Comparison of ENCODE assay signal across 7 cellular contexts in the genomic region with DNA sequence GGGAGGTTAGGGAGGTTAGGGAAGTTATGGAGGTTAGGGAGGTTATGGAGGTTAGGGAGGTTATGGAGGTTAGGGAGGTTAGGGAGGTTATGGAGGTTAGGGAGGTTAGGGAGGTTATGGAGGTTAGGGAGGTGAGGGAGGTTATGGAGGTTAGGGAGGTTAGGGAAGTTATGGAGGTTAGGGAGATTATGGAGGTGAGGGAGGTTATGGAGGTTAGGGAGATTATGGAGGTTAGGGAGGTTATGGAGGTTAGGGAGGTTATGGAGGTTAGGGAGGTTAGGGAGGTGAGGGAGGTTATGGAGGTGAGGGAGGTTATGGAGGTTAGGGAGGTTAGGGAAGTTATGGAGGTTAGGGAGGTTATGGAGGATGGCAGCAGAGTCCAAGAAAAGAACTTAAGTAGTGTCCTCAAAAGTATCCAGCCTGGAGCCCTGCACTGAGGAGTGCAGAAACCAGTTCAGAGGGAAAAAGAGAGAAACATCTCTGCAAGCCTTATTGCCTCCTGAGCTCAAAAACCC.
A peak's percentile ranks its signal among the peaks of the same experiment; 100 is the strongest.
DNase-seq lines count a peak whose midpoint lies in the region; ATAC-seq, FAIRE-seq and TF ChIP-seq lines count a peak whose summit lies in the region.
"Not testable (repeated sequence)": the region's sequence is repeated elsewhere in the genome, so short reads cannot be mapped to it uniquely, and the experiment has no call there.

No MANE protein-coding gene starts in this region.

- not testable (repeated sequence) for DNase-seq in GM12892 (ENCODE audit: insufficient read length); T-helper 2 cell treated with Interferon-gamma antibody and Interleukin-4, amounts not matched to agents 5 μg/mL and 100 μg/mL, for 36 hours (ENCODE audit: low spot score); stimulated activated effector memory CD8-positive, alpha-beta T cell treated with anti-CD3 and anti-CD28 coated beads, Interleukin-12 subunit alpha, Interleukin-12 subunit beta, amount 100 ng/mL, for 72 hours (ENCODE audit: low spot score in 2 of 2)
- DNase-seq in brain pericyte (ENCODE audit: low read depth, low spot score) (peak; percentile 68), fibroblast of pulmonary artery (ENCODE audit: low read depth) (peak; percentile 11), HepG2 (ENCODE audit: low spot score) (peak; percentile 11)

- H3K36me3 ChIP-seq in HepG2 (replicated peaks in 1 of 2; ENCODE audit: control insufficient read depth in 1 of 2, insufficient read depth in 2 of 2, low read length in 2 of 2): peaks cover 12 to 50% of the 10 kb centered on the region in 2 experiments; a peak in 4 of 5 replicates

- peak overlapping the region in 2 of 3 donors; percentile 28 to 53 for H3K27ac Mint-ChIP-seq in IgD-negative memory B cell
- peak overlapping the region; percentile 26 for H3K27ac Mint-ChIP-seq in T-helper 2 cell treated with Interferon-gamma antibody and Interleukin-4, amounts not matched to agents 5 μg/mL and 100 μg/mL, for 36 hours
- H3K27ac Mint-ChIP-seq in stimulated activated effector memory CD8-positive, alpha-beta T cell treated with anti-CD3 and anti-CD28 coated beads, Interleukin-12 subunit alpha, Interleukin-12 subunit beta, amount 100 ng/mL, for 72 hours: peak overlapping the region; percentile 9

- H3K9ac ChIP-seq in HepG2 (ENCODE audit: insufficient read depth, low read depth, low read length): not testable (repeated sequence)

- TF ChIP-seq CTCF in fibroblast of pulmonary artery (IDR thresholded peaks at IDR 0.05; ENCODE audit: low read length, missing control alignments); HepG2 (CRISPR knock-in tag; IDR thresholded peaks at IDR 0.05): not testable (repeated sequence)

- not testable (repeated sequence) for H3K4me1 Mint-ChIP-seq in IgD-negative memory B cell; T-helper 2 cell treated with Interferon-gamma antibody and Interleukin-4, amounts not matched to agents 5 μg/mL and 100 μg/mL, for 36 hours (ENCODE audit: low read depth); stimulated activated effector memory CD8-positive, alpha-beta T cell treated with anti-CD3 and anti-CD28 coated beads, Interleukin-12 subunit alpha, Interleukin-12 subunit beta, amount 100 ng/mL, for 72 hours

- H3K27me3 ChIP-seq in HepG2 (ENCODE audit: control insufficient read depth in 1 of 2, insufficient read depth in 2 of 2, low read length in 2 of 2): not testable (repeated sequence)

- H3K27ac ChIP-seq in HepG2 (ENCODE audit: extremely low read length, insufficient read depth, low read length): not testable (repeated sequence)

- H3K4me3 Mint-ChIP-seq in IgD-negative memory B cell; T-helper 2 cell treated with Interferon-gamma antibody and Interleukin-4, amounts not matched to agents 5 μg/mL and 100 μg/mL, for 36 hours; stimulated activated effector memory CD8-positive, alpha-beta T cell treated with anti-CD3 and anti-CD28 coated beads, Interleukin-12 subunit alpha, Interleukin-12 subunit beta, amount 100 ng/mL, for 72 hours: not testable (repeated sequence)

- not testable (repeated sequence) for H3K9me3 Mint-ChIP-seq in IgD-negative memory B cell; T-helper 2 cell treated with Interferon-gamma antibody and Interleukin-4, amounts not matched to agents 5 μg/mL and 100 μg/mL, for 36 hours; stimulated activated effector memory CD8-positive, alpha-beta T cell treated with anti-CD3 and anti-CD28 coated beads, Interleukin-12 subunit alpha, Interleukin-12 subunit beta, amount 100 ng/mL, for 72 hours

- intact Hi-C loops in HepG2 (cut with micrococcal nuclease; ENCODE audit: unreplicated experiment): not testable (repeated sequence)

- CTCF ChIA-PET in HepG2 (lab: Yijun Ruan, JAX; ENCODE audit: low intra/inter-chr PET ratio, low total read pairs): not testable (repeated sequence)

- TF ChIP-seq EP300 in HepG2 (IDR thresholded peaks at IDR 0.05; ENCODE audit: low read depth in 2 of 2, low read length in 2 of 2); HepG2 (CRISPR knock-in tag; IDR thresholded peaks at IDR 0.05; ENCODE audit: borderline replicate concordance): not testable (repeated sequence)

- H3K4me1 ChIP-seq in HepG2 (ENCODE audit: insufficient read depth, low read length): not testable (repeated sequence)

- H3K79me2 ChIP-seq in HepG2 (ENCODE audit: insufficient read depth, low read length): not testable (repeated sequence)

- BruUV-seq in HepG2 (replicated peaks; lab: Mats Ljungman, UMichigan): not testable (repeated sequence)

- not testable (repeated sequence) for H3K36me3 Mint-ChIP-seq in IgD-negative memory B cell; T-helper 2 cell treated with Interferon-gamma antibody and Interleukin-4, amounts not matched to agents 5 μg/mL and 100 μg/mL, for 36 hours (ENCODE audit: low read depth)
- H3K36me3 Mint-ChIP-seq in stimulated activated effector memory CD8-positive, alpha-beta T cell treated with anti-CD3 and anti-CD28 coated beads, Interleukin-12 subunit alpha, Interleukin-12 subunit beta, amount 100 ng/mL, for 72 hours: peaks cover 57% of the 10 kb centered on the region

- H3K9me3 ChIP-seq in HepG2 (ENCODE audit: low read length): not testable (repeated sequence)

- not testable (repeated sequence) for H3K4me3 ChIP-seq in fibroblast of pulmonary artery (replicated peaks; ENCODE audit: low read depth, low read length); HepG2 (replicated peaks in 1 of 3; ENCODE audit: insufficient read depth in 1 of 3, low read depth in 2 of 3, low read length in 3 of 3)

- not testable (repeated sequence) for H4K20me1 ChIP-seq in HepG2 (ENCODE audit: insufficient read depth, low read length)

- TF ChIP-seq POLR2A in GM12892 (IDR thresholded peaks at IDR 0.05; ENCODE audit: low read depth, low read length); HepG2 (IDR thresholded peaks at IDR 0.05; ENCODE audit: insufficient read depth in 1 of 2, low read depth in 2 of 2, low read length in 2 of 2): not testable (repeated sequence)

- TF ChIP-seq RAD21 in HepG2 (CRISPR knock-in tag; IDR thresholded peaks at IDR 0.05): not testable (repeated sequence)

- in situ Hi-C loops in HepG2 (cut with HindIII; ENCODE audit: extremely low pct_ligation_motif_present, low pct_unique_long_range_greater_than_20kb): not testable (repeated sequence)

- FAIRE-seq in GM12892 (lab: Jason Lieb, UNC): peak; percentile 78
- peak; percentile 100 for FAIRE-seq in HepG2 (lab: Jason Lieb, UNC)

- ATAC-seq in HepG2; stimulated activated effector memory CD8-positive, alpha-beta T cell treated with anti-CD3 and anti-CD28 coated beads, Interleukin-12 subunit alpha, Interleukin-12 subunit beta, amount 100 ng/mL, for 72 hours: not testable (repeated sequence)

- H3K27me3 Mint-ChIP-seq in IgD-negative memory B cell; T-helper 2 cell treated with Interferon-gamma antibody and Interleukin-4, amounts not matched to agents 5 μg/mL and 100 μg/mL, for 36 hours (ENCODE audit: low read depth): not testable (repeated sequence)

- H2AFZ ChIP-seq in HepG2 (ENCODE audit: low read length): not testable (repeated sequence)

- POLR2A ChIA-PET in HepG2 (lab: Yijun Ruan, JAX): not testable (repeated sequence)

- not testable (repeated sequence) for H3K4me2 ChIP-seq in HepG2 (ENCODE audit: low read depth, low read length)

TF ChIP-seq in HepG2, 621 proteins besides CTCF, POLR2A, EP300 and RAD21:
- TF ChIP-seq HNRNPK (IDR thresholded peaks at IDR 0.05; ENCODE audit: low read depth, low read length, poor library complexity, severe bottlenecking): peak; percentile 83
- TF ChIP-seq PCBP1 (IDR thresholded peaks at IDR 0.05; ENCODE audit: borderline replicate concordance, low read depth, low read length): 0 out of 2 replicates have a peak, but pooled peaks have one; percentile 35
- peak; percentile 95 for TF ChIP-seq PCBP2 (optimal IDR thresholded peaks at IDR 0.05; ENCODE audit: low read depth, low read length, poor library complexity, severe bottlenecking)
TF ChIP-seq in HepG2: peak in this region for 3; not testable (repeated sequence) for 618.
